ENCODE assay signal across 9 cellular contexts in the genomic region with DNA sequence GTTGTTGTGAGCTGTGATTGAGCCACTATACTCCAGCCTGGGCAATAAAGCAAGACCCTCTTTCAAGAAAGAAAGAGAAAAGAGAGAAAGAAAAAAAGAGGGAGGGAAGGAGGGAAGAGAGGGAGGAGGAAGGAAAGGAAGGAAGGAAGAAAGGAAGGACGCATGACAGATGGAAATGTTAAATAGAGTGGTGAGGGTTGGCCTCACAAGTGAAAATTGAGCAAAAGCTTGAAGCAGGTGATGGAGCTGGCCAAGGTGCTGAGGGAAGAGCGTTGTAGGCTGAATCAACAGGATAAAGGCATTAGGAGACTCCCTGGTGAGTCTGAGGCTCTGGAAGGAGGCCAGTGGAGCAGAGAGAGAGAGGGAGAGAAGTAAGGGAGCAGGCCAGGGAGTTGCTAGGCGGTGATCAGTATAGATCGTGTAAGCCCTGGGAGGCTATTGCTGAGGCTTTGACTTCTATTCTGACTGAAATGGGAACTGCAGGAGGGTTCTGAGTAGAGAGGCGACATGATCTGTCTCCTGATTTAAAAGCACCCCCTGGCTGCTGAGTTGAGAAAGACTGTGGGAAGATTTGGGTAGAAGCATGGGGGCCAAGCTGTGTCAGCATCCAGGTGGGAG. TPM values are rescaled to one million over a fixed set of nuclear protein-coding genes. Genes with fewer than 3 reads are reported as not detected.
DNase-seq lines count a peak whose midpoint lies in the region; ATAC-seq and TF ChIP-seq lines count a peak whose summit lies in the region.
"Had no signal": no experiment of that assay in that cellular context is flagged by ENCODE, and none has a peak within 500 bp of the region (broad histone marks: within the 10 kb centered on the region; RNA-seq: fewer than 3 reads in every experiment).

No MANE protein-coding gene starts in this region.

- peak; percentile 4; the same call in 1 of the 2 replicates for TF ChIP-seq CTCF in AG04450 (IDR thresholded peaks at IDR 0.05; ENCODE audit: low read depth, low read length)
- TF ChIP-seq CTCF in GM12865 (IDR thresholded peaks at IDR 0.05; ENCODE audit: insufficient read depth, low read depth, low read length, missing control alignments): peak; percentile 21
- no peak for TF ChIP-seq CTCF in PC-9 (conservative IDR thresholded peaks at IDR 0.05)

- intact Hi-C loops in PC-9 (cut with micrococcal nuclease; ENCODE audit: unreplicated experiment): no loop called here

- CTCF ChIA-PET in AG04450 (lab: Charles Lee): no interaction called here
- CTCF ChIA-PET in PC-9 (lab: Charles Lee): no interaction called here

- H2AFZ ChIP-seq in PC-9: no peak overlapping the region

- no peaks in the 10 kb centered on the region for H3K27me3 ChIP-seq in AG04450 (ENCODE audit: control insufficient read depth, insufficient read depth, low read length)
- no peaks in the 10 kb centered on the region for H3K27me3 ChIP-seq in SJCRH30
- no peaks in the 10 kb centered on the region for H3K27me3 ChIP-seq in PC-9 (ENCODE audit: insufficient read depth, low read depth)

- H3K4me3 ChIP-seq in AG04450 (ENCODE audit: low read depth, low read length) (no peak overlapping the region), GM12865 (ENCODE audit: low read depth, low read length) (no peak overlapping the region), SJCRH30 (no peak overlapping the region), PC-9 (no peak overlapping the region)

- H3K27ac ChIP-seq in AG04450 (ENCODE audit: low read depth, low read length) (no peak overlapping the region), SJCRH30 (no peak overlapping the region), PC-9 (no peak overlapping the region)

- no peak overlapping the region for H3K4me2 ChIP-seq in PC-9

- H4K20me1 ChIP-seq in PC-9 (ENCODE audit: insufficient read depth): no peaks in the 10 kb centered on the region

- H3K79me2 ChIP-seq in PC-9 (ENCODE audit: low read depth): no peaks in the 10 kb centered on the region

- no peaks in the 10 kb centered on the region for H3K9me3 ChIP-seq in AG04450 (ENCODE audit: control insufficient read depth, insufficient read depth, low read length)
- no peaks in the 10 kb centered on the region for H3K9me3 ChIP-seq in SJCRH30 (replicated peaks)
- no peaks in the 10 kb centered on the region for H3K9me3 ChIP-seq in PC-9 (ENCODE audit: insufficient read depth, low read depth)

- no TSS peak for BruUV-seq in PC-9 (replicated peaks; lab: Mats Ljungman, UMichigan)

- H3K36me3 ChIP-seq in SJCRH30 (0 out of 2 replicates have a peak, but pooled peaks cover 6% of the 10 kb centered on the region), PC-9 (ENCODE audit: low read depth) (no peaks in the 10 kb centered on the region)

- POLR2A ChIA-PET in AG04450 (lab: Yijun Ruan, JAX) (interaction anchor here (0.7 kb wide), 1 partner anchor 864 kb away, joined by 4 read pairs; no protein-coding TSS in a partner anchor), PC-9 (lab: Charles Lee; ENCODE audit: unreplicated experiment) (interaction anchor here (0.7 kb wide), 1 partner anchor 127 kb away, joined by 3 read pairs; no protein-coding TSS in a partner anchor)

- no peaks in the 10 kb centered on the region for H3K9me2 ChIP-seq in PC-9 (ENCODE audit: insufficient read depth)

- no peak for ATAC-seq in HG03196 (IDR thresholded peaks at IDR 0.05; ENCODE audit: unreplicated experiment)

- H3K4me1 ChIP-seq in SJCRH30 (no peaks in the 10 kb centered on the region), PC-9 (replicated peaks; ENCODE audit: insufficient read depth) (no peaks in the 10 kb centered on the region)

- H3F3A ChIP-seq in PC-9 (ENCODE audit: insufficient read depth, low read depth): no peaks in the 10 kb centered on the region

- no peak for DNase-seq in AG04450 (ENCODE audit: low read depth, low spot score)
- peak; percentile 26 for DNase-seq in GM12865 (ENCODE audit: low read depth)
- peak; percentile 29 to 46 for DNase-seq in SJCRH30
- DNase-seq in globus pallidus (ENCODE audit: low spot score): peak; percentile 8
- DNase-seq in SKM-1 (lab: John Stamatoyannopoulos, UW; ENCODE audit: unreplicated experiment): no peak
- no peak for DNase-seq in stimulated activated CD4-positive, alpha-beta T cell treated with anti-CD3 and anti-CD28 coated beads, Interleukin-2, amount 100 ng/mL, for 48 hours
- DNase-seq in PC-9: no peak
- DNase-seq: stimulated activated CD4-positive, alpha-beta T cell treated with anti-CD3 and anti-CD28 coated beads, Interleukin-1b, Interleukin-23, amount 100 ng/mL, for 48 hours had no signal

RNA-seq across cellular contexts. Expression of a gene that starts 26.5 kb away (rescaled TPM):
- polyA plus RNA-seq in AG04450 (2011; rRNA removed): 145 and 176 TPM in 2 replicates
- 278 and 389 TPM in 2 replicates for polyA minus RNA-seq in AG04450 (2011; rRNA and poly(A)+ RNA removed)
- 119 and 140 TPM in 2 replicates for total RNA-seq in SJCRH30 (2014; rRNA removed; shearing (Covaris generic))
- 83.6 and 84.3 TPM in 2 replicates for total RNA-seq in PC-9 (2021)

Comparison
In these comparisons a context has a peak if more than half of its experiments do, and no peak if none do; other contexts are left out.
1. DNase-seq: peak in GM12865 (single experiment), SJCRH30 (2 of 2) and globus pallidus (single experiment); none in AG04450 (single experiment), SKM-1 (single experiment), stimulated activated CD4-positive, alpha-beta T cell treated with anti-CD3 and anti-CD28 coated beads, Interleukin-2, amount 100 ng/mL, for 48 hours (0 of 2) and PC-9 (0 of 2).